In the genomic region with DNA sequence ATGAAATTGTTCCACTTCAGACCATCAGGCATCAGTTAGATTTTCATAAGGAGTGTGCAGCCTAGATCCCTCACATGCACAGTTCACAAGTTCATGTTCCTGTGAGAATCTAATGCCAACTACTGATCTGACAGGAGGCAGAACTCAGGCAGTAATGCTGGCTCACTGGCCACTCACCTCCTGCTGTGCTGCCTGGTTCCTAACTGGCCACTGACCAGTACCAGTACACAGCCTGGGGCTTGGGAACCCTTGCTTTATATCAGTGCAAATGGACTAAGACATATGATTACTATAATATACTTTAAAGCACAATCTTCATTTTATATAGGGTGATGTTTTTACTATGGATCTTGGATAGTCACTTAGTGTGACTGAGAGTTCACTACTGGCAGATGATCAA, we compare ENCODE assay signal across 20 cellular contexts.
"Had no signal": no experiment of that assay in that cellular context is flagged by ENCODE, and none has a peak within 500 bp of the region (broad histone marks: within the 10 kb centered on the region; RNA-seq: fewer than 3 reads in every experiment).

No MANE protein-coding gene starts in this region.

- H3K9me3 ChIP-seq: mucosa of descending colon, psoas muscle, spleen, tibial nerve had no signal

- ATAC-seq: left lobe of liver; mucosa of descending colon; naive thymus-derived CD8-positive, alpha-beta T cell; psoas muscle; sciatic nerve; stimulated activated memory B cell treated with anti-CD40 and anti-IgM and Interleukin-4, amounts not matched to agents 10 μg/mL and 1 μg/mL and 100 μg/mL, for 72 hours had no signal

- H3K4me2 ChIP-seq: hepatocyte had no signal

- H3K27ac ChIP-seq: coronary artery, hepatocyte, parathyroid adenoma, psoas muscle, spleen, tibial nerve had no signal

- H2AFZ ChIP-seq: hepatocyte, parathyroid adenoma had no signal

- H3K4me3 ChIP-seq: coronary artery, hepatocyte, mucosa of descending colon, psoas muscle, spleen, tibial nerve had no signal

- H3K36me3 ChIP-seq: spleen, tibial nerve had no signal

- H3K27me3 ChIP-seq: hepatocyte, spleen, tibial nerve had no signal

- H3K4me1 ChIP-seq: parathyroid adenoma, psoas muscle, spleen, tibial nerve had no signal

- H3K9ac ChIP-seq: parathyroid adenoma had no signal

- DNase-seq: effector CD8-positive, alpha-beta T cell; foreskin melanocyte; head of caudate nucleus; mammary epithelial cell; mucosa of descending colon; naive thymus-derived CD8-positive, alpha-beta T cell; nucleus accumbens; psoas muscle; retina; spleen; stimulated activated CD4-positive, alpha-beta T cell treated with anti-CD3 and anti-CD28 coated beads, Interleukin-15, amount 100 ng/mL, for 24 hours; stimulated activated CD4-positive, alpha-beta T cell treated with anti-CD3 and anti-CD28 coated beads, Interleukin-1b, Interleukin-23, amount 100 ng/mL, for 48 hours; stimulated activated CD4-positive, alpha-beta T cell treated with anti-CD3 and anti-CD28 coated beads, Interleukin-4, amount 100 ng/mL, for 24 hours had no signal
